ENCODE assay signal across 8 cellular contexts in genomic region chr14:92121207-92121669, GRCh38. TPM values are rescaled to one million over a fixed set of nuclear protein-coding genes. Genes with fewer than 3 reads are reported as not detected.
DNase-seq lines count a peak whose midpoint lies in the region; ATAC-seq lines count a peak whose summit lies in the region.

No MANE protein-coding gene starts in this region.

- H3K27ac ChIP-seq in aorta (ENCODE audit: low read depth in 1 of 2, low read length in 2 of 2) = peak overlapping the region in 1 of 2 donors; percentile 87

- 0 to 1% methylated on average over 36 of the region's 36 CpGs for WGBS in aorta, 2 donors

- H3K4me1 ChIP-seq in endocrine pancreas (ENCODE audit: control insufficient read depth, insufficient read depth, low read length) = peaks cover 4% of the 10 kb centered on the region
- peaks cover 0 to 3% of the 10 kb centered on the region in 2 donors for H3K4me1 ChIP-seq in aorta (ENCODE audit: control insufficient read depth in 1 of 2, insufficient read depth in 2 of 2, low read length in 2 of 2)

- H3K4me3 ChIP-seq in endocrine pancreas (ENCODE audit: control insufficient read depth, insufficient read depth, low read length) = peak overlapping the region; percentile 68
- peak overlapping the region; percentile 71 to 82 for H3K4me3 ChIP-seq in aorta (ENCODE audit: low read length in 2 of 2)

- ATAC-seq in HG02678 (IDR thresholded peaks at IDR 0.05; ENCODE audit: unreplicated experiment) (peak; percentile 25), aorta (ENCODE audit: low FRiP score) (peak; percentile 69), HG02970 (IDR thresholded peaks at IDR 0.05; ENCODE audit: low FRiP score, unreplicated experiment) (no peak)

- H3K36me3 ChIP-seq in endocrine pancreas (ENCODE audit: control insufficient read depth, insufficient read depth, low read length) (no peaks in the 10 kb centered on the region), aorta (ENCODE audit: control insufficient read depth in 1 of 2, insufficient read depth in 2 of 2, low read length in 1 of 2) (peaks cover 0 to 2% of the 10 kb centered on the region in 2 donors)

- H3K9me3 ChIP-seq in endocrine pancreas (ENCODE audit: control insufficient read depth, low read length) (no peaks in the 10 kb centered on the region), aorta (ENCODE audit: control insufficient read depth, low read length) (no peaks in the 10 kb centered on the region)

- DNase-seq in activated gamma-delta T cell treated with anti-CD3 and anti-CD28 coated beads, Interleukin-2, amount 50 U/mL, for 16 hours (ENCODE audit: low read depth) = peak; percentile 2
- DNase-seq in activated gamma-delta T cell (lab: John Stamatoyannopoulos, UW) (no peak), RPMI8226 (peak; percentile 12), mucosa of gallbladder (ENCODE audit: low spot score) (peak; percentile 19), aorta (peak; percentile 63 to 80)

- intact Hi-C loops in aorta (cut with DNase I) = loop anchor here in 1 of 2 donors (10.0 kb wide), 1 partner anchor 564 kb away; no protein-coding TSS in a partner anchor

- H3K27me3 ChIP-seq in endocrine pancreas (ENCODE audit: control insufficient read depth, insufficient read depth, low read length) = no peaks in the 10 kb centered on the region
- no peaks in the 10 kb centered on the region for H3K27me3 ChIP-seq in aorta (ENCODE audit: control insufficient read depth in 1 of 2, insufficient read depth in 2 of 2, low read length in 1 of 2)

- H3K9ac ChIP-seq in endocrine pancreas (ENCODE audit: control insufficient read depth, insufficient read depth, low read length) = peak overlapping the region; percentile 100

RNA-seq across cellular contexts. Expression of gene NDUFB1, which starts 0.3 kb away (rescaled TPM):
- total RNA-seq in mucosa of gallbladder (124 TPM), aorta (10 to 100 TPM; 88.7 to 90.5 TPM)
- 1,000 to 10,000 TPM in 1 of 2 donors, 100 to 1,000 TPM in 1; 565 to 1,009 TPM for polyA plus RNA-seq in aorta

RNA-seq across cellular contexts. Expression of gene CPSF2, which starts 0.5 kb away (rescaled TPM):
- total RNA-seq in mucosa of gallbladder (50.0 TPM), aorta (10 to 100 TPM; 38.6 to 42.4 TPM)
- polyA plus RNA-seq in aorta = 1 to 10 TPM; 5.0 to 6.2 TPM

RNA-seq across cellular contexts. Expression of gene ATXN3, which starts 14.9 kb away (rescaled TPM):
- 33.6 TPM for total RNA-seq in mucosa of gallbladder
- 10 to 100 TPM; 49.4 to 59.0 TPM for total RNA-seq in aorta
- 10 to 100 TPM; 18.9 to 30.2 TPM for polyA plus RNA-seq in aorta
